ENCODE assay signal across 23 cellular contexts in the genomic region with DNA sequence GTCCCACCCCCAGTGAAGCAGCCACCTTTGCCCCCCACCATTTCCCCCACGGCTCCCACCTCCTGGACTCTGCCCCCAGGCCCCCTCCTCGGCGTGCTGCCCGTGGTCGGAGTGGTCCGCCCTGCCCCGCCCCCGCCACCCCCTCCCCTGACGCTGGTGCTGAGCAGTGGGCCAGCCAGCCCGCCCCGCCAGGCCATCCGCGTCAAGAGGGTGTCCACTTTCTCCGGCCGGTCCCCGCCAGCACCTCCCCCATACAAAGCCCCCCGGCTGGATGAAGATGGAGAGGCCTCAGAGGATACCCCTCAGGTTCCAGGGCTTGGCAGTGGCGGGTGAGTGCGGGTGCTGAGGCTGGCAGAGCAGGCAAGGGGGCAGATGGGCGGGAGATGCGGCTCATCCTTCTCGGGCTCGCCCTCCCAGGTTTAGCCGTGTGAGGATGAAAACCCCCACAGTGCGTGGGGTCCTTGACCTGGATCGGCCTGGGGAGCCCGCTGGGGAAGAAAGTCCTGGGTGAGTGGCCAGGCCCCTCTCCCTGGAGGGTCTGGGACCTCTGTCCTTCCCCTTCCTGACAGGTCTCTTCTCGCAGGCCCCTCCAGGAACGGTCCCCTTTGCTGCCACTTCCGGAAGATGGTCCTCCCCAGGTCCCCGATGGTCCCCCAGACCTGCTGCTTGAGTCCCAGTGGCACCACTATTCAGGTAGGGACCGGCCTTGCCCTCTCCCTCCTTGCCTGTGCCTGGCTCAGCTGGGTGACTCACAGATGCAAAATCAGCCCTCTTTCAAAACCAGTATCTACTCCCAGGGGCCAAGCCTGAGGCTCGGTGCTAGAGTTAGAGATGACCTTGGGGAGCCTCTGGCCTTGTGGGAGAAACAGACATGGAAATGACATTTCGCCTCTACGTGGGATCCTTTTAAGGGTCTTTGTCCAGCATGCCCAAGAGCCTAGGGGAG. TPM values are rescaled to one million over a fixed set of nuclear protein-coding genes. Genes with fewer than 3 reads are reported as not detected.
DNase-seq lines count a peak whose midpoint lies in the region; ATAC-seq, FAIRE-seq and TF ChIP-seq lines count a peak whose summit lies in the region.
"Had no signal": no experiment of that assay in that cellular context is flagged by ENCODE, and none has a peak within 500 bp of the region (broad histone marks: within the 10 kb centered on the region; RNA-seq: fewer than 3 reads in every experiment).

No MANE protein-coding gene starts in this region.

- H3K27me3 Mint-ChIP-seq in activated T-cell treated with anti-CD3 and anti-CD28 coated beads, Interleukin-2, amount 50 U/mL, for 24 hours = no peaks in the 10 kb centered on the region
- no peaks in the 10 kb centered on the region for H3K27me3 Mint-ChIP-seq in activated T-cell treated with anti-CD3 and anti-CD28 coated beads, Interleukin-2, amount 50 U/mL, for 4 hours (ENCODE audit: low read depth)
- no peaks in the 10 kb centered on the region for H3K27me3 Mint-ChIP-seq in activated naive CD8-positive, alpha-beta T cell
- H3K27me3 Mint-ChIP-seq in naive thymus-derived CD4-positive, alpha-beta T cell = no peaks in the 10 kb centered on the region
- H3K27me3 Mint-ChIP-seq: activated CD4-positive, alpha-beta T cell treated with anti-CD3 and anti-CD28 coated beads, Interleukin-2, amount 10 ng/mL, durations not matched to agents 24 days and 14 days; activated naive CD4-positive, alpha-beta T cell treated with anti-CD3 and anti-CD28 coated beads, Interleukin-2, amount 50 U/mL, for 24 hours had no signal

- no peaks in the 10 kb centered on the region for H3K9me3 ChIP-seq in naive thymus-derived CD4-positive, alpha-beta T cell (ENCODE audit: control insufficient read depth in 2 of 3, low read length in 3 of 3)
- H3K9me3 ChIP-seq: prostate gland, vagina had no signal

- H3K4me1 Mint-ChIP-seq in activated T-cell treated with anti-CD3 and anti-CD28 coated beads, Interleukin-2, amount 50 U/mL, for 24 hours (ENCODE audit: low read depth) = peaks cover 11% of the 10 kb centered on the region
- H3K4me1 Mint-ChIP-seq in activated T-cell treated with anti-CD3 and anti-CD28 coated beads, Interleukin-2, amount 50 U/mL, for 4 hours (ENCODE audit: low read depth) = peaks cover 5% of the 10 kb centered on the region
- H3K4me1 Mint-ChIP-seq in activated naive CD8-positive, alpha-beta T cell (ENCODE audit: low read depth) = peaks cover 12% of the 10 kb centered on the region
- H3K4me1 Mint-ChIP-seq in naive thymus-derived CD4-positive, alpha-beta T cell = peaks cover 16 to 38% (median 23%) of the 10 kb centered on the region in 7 donors
- H3K4me1 Mint-ChIP-seq: GM23338 had no signal

- FAIRE-seq in H54 (lab: Jason Lieb, UNC) = no peak

- ATAC-seq in activated T-cell treated with anti-CD3 and anti-CD28 coated beads, Interleukin-2, amount 50 U/mL, for 4 hours = no peak
- ATAC-seq in naive thymus-derived CD4-positive, alpha-beta T cell = no peak
- ATAC-seq: GM23338 had no signal

- intact Hi-C loops in naive thymus-derived CD4-positive, alpha-beta T cell (cut with micrococcal nuclease) = no loop called here

- no peaks in the 10 kb centered on the region for H3K9me3 Mint-ChIP-seq in activated T-cell treated with anti-CD3 and anti-CD28 coated beads, Interleukin-2, amount 50 U/mL, for 24 hours
- no peaks in the 10 kb centered on the region for H3K9me3 Mint-ChIP-seq in activated T-cell treated with anti-CD3 and anti-CD28 coated beads, Interleukin-2, amount 50 U/mL, for 4 hours
- no peaks in the 10 kb centered on the region for H3K9me3 Mint-ChIP-seq in activated naive CD8-positive, alpha-beta T cell (ENCODE audit: low read depth)
- no peaks in the 10 kb centered on the region for H3K9me3 Mint-ChIP-seq in naive thymus-derived CD4-positive, alpha-beta T cell
- H3K9me3 Mint-ChIP-seq: activated CD4-positive, alpha-beta T cell treated with anti-CD3 and anti-CD28 coated beads, Interleukin-2, amount 10 ng/mL, durations not matched to agents 24 days and 14 days; activated naive CD4-positive, alpha-beta T cell treated with anti-CD3 and anti-CD28 coated beads, Interleukin-2, amount 50 U/mL, for 24 hours; GM23338 had no signal

- no peak overlapping the region for H3K4me3 ChIP-seq in naive thymus-derived CD4-positive, alpha-beta T cell (ENCODE audit: low read length)
- H3K4me3 ChIP-seq: GM23338, hepatocyte, prostate gland, skin epidermis, vagina had no signal

- H3K27me3 ChIP-seq in naive thymus-derived CD4-positive, alpha-beta T cell (ENCODE audit: control insufficient read depth in 2 of 2, insufficient read depth in 2 of 2, low read length in 2 of 2) = no peaks in the 10 kb centered on the region
- H3K27me3 ChIP-seq: brain microvascular endothelial cell, hepatocyte, vagina had no signal

- CTCF ChIA-PET in naive thymus-derived CD4-positive, alpha-beta T cell (lab: Charles Lee) = no interaction called here

- H3K4me3 Mint-ChIP-seq in activated T-cell treated with anti-CD3 and anti-CD28 coated beads, Interleukin-2, amount 50 U/mL, for 24 hours = no peak overlapping the region
- H3K4me3 Mint-ChIP-seq in activated T-cell treated with anti-CD3 and anti-CD28 coated beads, Interleukin-2, amount 50 U/mL, for 4 hours = no peak overlapping the region
- H3K4me3 Mint-ChIP-seq in activated naive CD8-positive, alpha-beta T cell = no peak overlapping the region
- no peak overlapping the region for H3K4me3 Mint-ChIP-seq in naive thymus-derived CD4-positive, alpha-beta T cell
- H3K4me3 Mint-ChIP-seq: activated CD4-positive, alpha-beta T cell treated with anti-CD3 and anti-CD28 coated beads, Interleukin-2, amount 10 ng/mL, durations not matched to agents 24 days and 14 days; activated naive CD4-positive, alpha-beta T cell treated with anti-CD3 and anti-CD28 coated beads, Interleukin-2, amount 50 U/mL, for 24 hours; GM23338 had no signal

- peaks cover 96% of the 10 kb centered on the region for H3K36me3 Mint-ChIP-seq in activated T-cell treated with anti-CD3 and anti-CD28 coated beads, Interleukin-2, amount 50 U/mL, for 24 hours (ENCODE audit: low read depth)
- peaks cover 42% of the 10 kb centered on the region for H3K36me3 Mint-ChIP-seq in activated T-cell treated with anti-CD3 and anti-CD28 coated beads, Interleukin-2, amount 50 U/mL, for 4 hours (ENCODE audit: insufficient read depth)
- H3K36me3 Mint-ChIP-seq in activated naive CD8-positive, alpha-beta T cell = peaks cover 4% of the 10 kb centered on the region
- H3K36me3 Mint-ChIP-seq in naive thymus-derived CD4-positive, alpha-beta T cell = peaks cover 6 to 36% (median 16%) of the 10 kb centered on the region in 5 donors

- DNase-seq in activated T-cell treated with anti-CD3 and anti-CD28 coated beads, Interleukin-2, amount 50 U/mL, for 24 hours = no peak
- DNase-seq in activated T-cell treated with anti-CD3 and anti-CD28 coated beads, Interleukin-2, amount 50 U/mL, for 4 hours = no peak
- DNase-seq in naive thymus-derived CD4-positive, alpha-beta T cell = no peak
- DNase-seq in H54 (ENCODE audit: insufficient read length, low spot score) (no peak), CD1c-positive myeloid dendritic cell (ENCODE audit: extremely low spot score) (no peak)
- DNase-seq in activated effector memory CD4-positive, alpha-beta T cell treated with Interleukin-2 at 50 U/mL for 16 hours = no peak
- DNase-seq: activated CD4-positive, alpha-beta T cell treated with anti-CD3 and anti-CD28 coated beads, Interleukin-2, amount 10 ng/mL, durations not matched to agents 24 days and 14 days; brain microvascular endothelial cell; C1 segment of cervical spinal cord; cortex of kidney; islet precursor cell; NCI-H1092 treated with DMSO at 0.1 percent for 48 hours; NCI-H2081; NCI-H446 treated with DMSO at 0.1 percent for 48 hours; stimulated activated CD4-positive, alpha-beta T cell treated with anti-CD3 and anti-CD28 coated beads, Interleukin-2, amount 100 ng/mL, for 48 hours had no signal

- POLR2A ChIA-PET in naive thymus-derived CD4-positive, alpha-beta T cell (lab: Charles Lee) = interaction anchor here (0.7 to 1.4 kb wide), 3 partner anchors 11 to 15 kb away, joined by 3 to 4 read pairs (median 3); partner anchors contain the start of genes PSENEN and U2AF1L4

- peak; percentile 16 for TF ChIP-seq POLR2A in GM19193 (IDR thresholded peaks at IDR 0.05; ENCODE audit: extremely low read depth, insufficient read depth, insufficient read length)
- no peak for TF ChIP-seq POLR2A in H54 (IDR thresholded peaks at IDR 0.05; ENCODE audit: low read depth, low read length)

- no peaks in the 10 kb centered on the region for H3K4me1 ChIP-seq in naive thymus-derived CD4-positive, alpha-beta T cell (ENCODE audit: control insufficient read depth in 2 of 2, insufficient read depth in 2 of 2, low read length in 2 of 2)
- H3K4me1 ChIP-seq: vagina had no signal

- H3K27ac ChIP-seq in naive thymus-derived CD4-positive, alpha-beta T cell (ENCODE audit: low read depth, low read length) = no peak overlapping the region
- H3K27ac ChIP-seq: brain microvascular endothelial cell, hepatocyte, prostate gland, vagina had no signal

- H3K36me3 ChIP-seq in naive thymus-derived CD4-positive, alpha-beta T cell (ENCODE audit: control insufficient read depth in 2 of 3, insufficient read depth in 3 of 3, low read length in 3 of 3) = peaks cover 4 to 93% (median 8%) of the 10 kb centered on the region in 3 experiments

- peak overlapping the region; percentile 77 for H3K27ac Mint-ChIP-seq in activated T-cell treated with anti-CD3 and anti-CD28 coated beads, Interleukin-2, amount 50 U/mL, for 24 hours
- H3K27ac Mint-ChIP-seq in activated naive CD8-positive, alpha-beta T cell = peak overlapping the region; percentile 41
- H3K27ac Mint-ChIP-seq in naive thymus-derived CD4-positive, alpha-beta T cell = peak overlapping the region in 6 of 9 donors; percentile 28 to 81 (median 61)
- H3K27ac Mint-ChIP-seq: activated CD4-positive, alpha-beta T cell treated with anti-CD3 and anti-CD28 coated beads, Interleukin-2, amount 10 ng/mL, durations not matched to agents 24 days and 14 days; activated naive CD4-positive, alpha-beta T cell treated with anti-CD3 and anti-CD28 coated beads, Interleukin-2, amount 50 U/mL, for 24 hours; GM23338 had no signal

RNA-seq across cellular contexts. Expression of gene IGFLR1, which starts 8.8 kb away (rescaled TPM):
- total RNA-seq in activated T-cell treated with anti-CD3 and anti-CD28 coated beads, Interleukin-2, amount 50 U/mL, for 4 hours = 10 to 100 TPM; 24.0 to 32.7 (median 29.8) TPM
- total RNA-seq in naive thymus-derived CD4-positive, alpha-beta T cell = 100 to 1,000 TPM in 2 of 5 experiments, 10 to 100 TPM in 3; 61.4 to 113 (median 62.8) TPM
- 100 to 1,000 TPM in 1 of 2 donors, 10 to 100 TPM in 1; 99.5 to 107 TPM for polyA plus RNA-seq in naive thymus-derived CD4-positive, alpha-beta T cell

RNA-seq across cellular contexts. Expression of gene U2AF1L4, which starts 11.8 kb away (rescaled TPM):
- 10 to 100 TPM; 18.9 to 25.2 (median 19.4) TPM for total RNA-seq in activated T-cell treated with anti-CD3 and anti-CD28 coated beads, Interleukin-2, amount 50 U/mL, for 4 hours
- 10 to 100 TPM; 33.7 to 86.8 (median 68.6) TPM for total RNA-seq in naive thymus-derived CD4-positive, alpha-beta T cell
- 10 to 100 TPM; 75.7 to 89.7 TPM for polyA plus RNA-seq in naive thymus-derived CD4-positive, alpha-beta T cell

RNA-seq across cellular contexts. Expression of gene PSENEN, which starts 12.0 kb away (rescaled TPM):
- total RNA-seq in activated T-cell treated with anti-CD3 and anti-CD28 coated beads, Interleukin-2, amount 50 U/mL, for 4 hours = 10 to 100 TPM; 46.1 to 49.3 (median 47.9) TPM
- 10 to 100 TPM; 20.4 to 50.9 (median 26.3) TPM for total RNA-seq in naive thymus-derived CD4-positive, alpha-beta T cell
- polyA plus RNA-seq in naive thymus-derived CD4-positive, alpha-beta T cell = 10 to 100 TPM; 49.0 to 79.1 TPM

RNA-seq across cellular contexts. Expression of gene LIN37, which starts 14.9 kb away (rescaled TPM):
- total RNA-seq in activated T-cell treated with anti-CD3 and anti-CD28 coated beads, Interleukin-2, amount 50 U/mL, for 4 hours = 1 to 10 TPM; 5.8 to 6.4 (median 6.4) TPM
- total RNA-seq in naive thymus-derived CD4-positive, alpha-beta T cell = 10 to 100 TPM in 4 of 5 experiments, 1 to 10 TPM in 1; 7.9 to 33.1 (median 18.9) TPM
- 10 to 100 TPM in 1 of 2 donors, 1 to 10 TPM in 1; 6.7 to 20.6 TPM for polyA plus RNA-seq in naive thymus-derived CD4-positive, alpha-beta T cell

RNA-seq across cellular contexts. Expression of gene KMT2B, which starts 15.7 kb away (rescaled TPM):
- 10 to 100 TPM; 64.1 to 74.8 (median 74.5) TPM for total RNA-seq in activated T-cell treated with anti-CD3 and anti-CD28 coated beads, Interleukin-2, amount 50 U/mL, for 4 hours
- 10 to 100 TPM; 64.2 to 79.8 (median 77.3) TPM for total RNA-seq in naive thymus-derived CD4-positive, alpha-beta T cell
- polyA plus RNA-seq in naive thymus-derived CD4-positive, alpha-beta T cell = 1 to 10 TPM in 1 of 2 donors, under 1 TPM in 1; 0.60 to 3.2 TPM
